Comparison of ENCODE assay signal across 30 cellular contexts in genomic region chr2:96647681-96648080, GRCh38. TPM values are rescaled to one million over a fixed set of nuclear protein-coding genes. Genes with fewer than 3 reads are reported as not detected.
"Had no signal": no experiment of that assay in that cellular context is flagged by ENCODE, and none has a peak within 500 bp of the region (broad histone marks: within the 10 kb centered on the region; RNA-seq: fewer than 3 reads in every experiment).

No MANE protein-coding gene starts in this region.

- H3K36me3 ChIP-seq: esophagus squamous epithelium, heart right ventricle, left ventricle myocardium inferior, sigmoid colon, tibial artery, upper lobe of left lung had no signal

- DNase-seq: dermis blood vessel endothelial cell; effector memory CD4-positive, alpha-beta T cell; erythroblast; esophagus squamous epithelium; foreskin melanocyte; glutamatergic neuron; heart right ventricle; hippocampal formation; islet precursor cell; kidney glomerular epithelial cell; left colon; left ventricle myocardium inferior; mucosa of descending colon; naive thymus-derived CD4-positive, alpha-beta T cell; psoas muscle; right cardiac atrium; sigmoid colon; stimulated activated CD4-positive, alpha-beta T cell treated with anti-CD3 and anti-CD28 coated beads, Interleukin-2, amount 100 ng/mL, for 24 hours; stimulated activated CD4-positive, alpha-beta T cell treated with anti-CD3 and anti-CD28 coated beads, Interleukin-4, amount 100 ng/mL, for 24 hours; stimulated activated naive CD8-positive, alpha-beta T cell treated with anti-CD3 and anti-CD28 coated beads, Interleukin-15, Interleukin-2, amounts not matched to agents 100 U/mL and 50 U/mL, for 24 hours; substantia nigra; testis; tibial artery; upper lobe of left lung had no signal

- H3K9me3 ChIP-seq: esophagus squamous epithelium, heart right ventricle, left ventricle myocardium inferior, mucosa of descending colon, psoas muscle, sigmoid colon, testis, tibial artery, upper lobe of left lung had no signal

- H3K27ac ChIP-seq: coronary artery, esophagus squamous epithelium, heart right ventricle, left ventricle myocardium inferior, psoas muscle, sigmoid colon, testis, tibial artery, upper lobe of left lung had no signal

- H3K27me3 Mint-ChIP-seq: naive thymus-derived CD4-positive, alpha-beta T cell had no signal

- H3K27ac Mint-ChIP-seq: memory B cell; mesothelial cell of epicardium; stimulated activated memory B cell treated with anti-CD40 and anti-IgM and Interleukin-4, amounts not matched to agents 10 μg/mL and 1 μg/mL and 100 μg/mL, for 72 hours had no signal

- H3K9me3 Mint-ChIP-seq: memory B cell; stimulated activated memory B cell treated with anti-CD40 and anti-IgM and Interleukin-4, amounts not matched to agents 10 μg/mL and 1 μg/mL and 100 μg/mL, for 72 hours had no signal

- H3K4me3 Mint-ChIP-seq: memory B cell; mesothelial cell of epicardium; naive thymus-derived CD4-positive, alpha-beta T cell; stimulated activated memory B cell treated with anti-CD40 and anti-IgM and Interleukin-4, amounts not matched to agents 10 μg/mL and 1 μg/mL and 100 μg/mL, for 72 hours had no signal

- H3K4me3 ChIP-seq: coronary artery, esophagus squamous epithelium, heart right ventricle, left ventricle myocardium inferior, lung, mucosa of descending colon, psoas muscle, sigmoid colon, testis, tibial artery, upper lobe of left lung had no signal

- H3K4me1 Mint-ChIP-seq: memory B cell; stimulated activated memory B cell treated with anti-CD40 and anti-IgM and Interleukin-4, amounts not matched to agents 10 μg/mL and 1 μg/mL and 100 μg/mL, for 72 hours had no signal

- FAIRE-seq: urothelium cell line had no signal

- H3K27me3 ChIP-seq: esophagus squamous epithelium, heart right ventricle, sigmoid colon, testis, tibial artery, upper lobe of left lung had no signal

- H3K4me1 ChIP-seq: psoas muscle, sigmoid colon, testis, tibial artery, upper lobe of left lung had no signal

- H3K36me3 Mint-ChIP-seq: mesothelial cell of epicardium; naive thymus-derived CD4-positive, alpha-beta T cell; stimulated activated memory B cell treated with anti-CD40 and anti-IgM and Interleukin-4, amounts not matched to agents 10 μg/mL and 1 μg/mL and 100 μg/mL, for 72 hours had no signal

- ATAC-seq: heart right ventricle; left colon; mucosa of descending colon; psoas muscle; right cardiac atrium; stimulated activated memory B cell treated with anti-CD40 and anti-IgM and Interleukin-4, amounts not matched to agents 10 μg/mL and 1 μg/mL and 100 μg/mL, for 72 hours; stimulated activated naive CD8-positive, alpha-beta T cell treated with anti-CD3 and anti-CD28 coated beads, Interleukin-15, Interleukin-2, amounts not matched to agents 100 U/mL and 50 U/mL, for 24 hours had no signal

RNA-seq across cellular contexts. Expression of gene FER1L5, which starts 5.1 kb away (rescaled TPM):
- total RNA-seq: naive thymus-derived CD4-positive, alpha-beta T cell; psoas muscle had no signal
